8 cellular contexts compared by ENCODE assay signal in the genomic region with DNA sequence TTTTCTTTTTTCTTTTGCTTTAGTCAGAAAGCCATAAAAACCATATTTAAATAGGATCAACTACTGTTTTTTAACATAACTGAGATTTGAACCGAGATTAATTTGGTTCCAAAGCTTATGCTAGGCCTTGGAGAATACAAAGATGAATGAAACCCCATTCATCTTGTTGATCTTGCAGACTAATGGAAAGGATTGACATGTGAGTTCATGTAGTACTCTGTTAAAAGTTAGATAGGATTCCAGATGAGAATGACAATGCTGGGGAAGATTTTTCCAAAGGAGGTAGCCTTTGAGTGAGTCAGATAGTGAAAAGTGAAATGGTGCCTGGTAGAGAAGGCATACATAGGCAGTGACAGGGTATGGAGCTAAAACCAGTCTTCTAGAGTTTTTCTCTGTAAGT.
"Had no signal": no experiment of that assay in that cellular context is flagged by ENCODE, and none has a peak within 500 bp of the region (broad histone marks: within the 10 kb centered on the region; RNA-seq: fewer than 3 reads in every experiment).

No MANE protein-coding gene starts in this region.

- DNase-seq: GM23248, GOT3, H9, HCEC 1CT, KBM-7 had no signal

- H3K27me3 Mint-ChIP-seq: IgD-negative memory B cell had no signal

- H3K9me3 Mint-ChIP-seq: H9, IgD-negative memory B cell had no signal

- FAIRE-seq: HTR-8/SVneo had no signal

- H2AFZ ChIP-seq: GM23248 had no signal

- H3K4me1 Mint-ChIP-seq: H9 had no signal

- H3K27ac ChIP-seq: GM23248, KMS-11 had no signal

- H3K4me3 ChIP-seq: GM23248 had no signal

- H3K27ac Mint-ChIP-seq: H9, IgD-negative memory B cell had no signal

- H3K4me3 Mint-ChIP-seq: H9 had no signal

- H3K9ac ChIP-seq: GM23248, KMS-11 had no signal

- H3K4me2 ChIP-seq: KMS-11 had no signal
